ENCODE assay signal across 19 cellular contexts in the genomic region with DNA sequence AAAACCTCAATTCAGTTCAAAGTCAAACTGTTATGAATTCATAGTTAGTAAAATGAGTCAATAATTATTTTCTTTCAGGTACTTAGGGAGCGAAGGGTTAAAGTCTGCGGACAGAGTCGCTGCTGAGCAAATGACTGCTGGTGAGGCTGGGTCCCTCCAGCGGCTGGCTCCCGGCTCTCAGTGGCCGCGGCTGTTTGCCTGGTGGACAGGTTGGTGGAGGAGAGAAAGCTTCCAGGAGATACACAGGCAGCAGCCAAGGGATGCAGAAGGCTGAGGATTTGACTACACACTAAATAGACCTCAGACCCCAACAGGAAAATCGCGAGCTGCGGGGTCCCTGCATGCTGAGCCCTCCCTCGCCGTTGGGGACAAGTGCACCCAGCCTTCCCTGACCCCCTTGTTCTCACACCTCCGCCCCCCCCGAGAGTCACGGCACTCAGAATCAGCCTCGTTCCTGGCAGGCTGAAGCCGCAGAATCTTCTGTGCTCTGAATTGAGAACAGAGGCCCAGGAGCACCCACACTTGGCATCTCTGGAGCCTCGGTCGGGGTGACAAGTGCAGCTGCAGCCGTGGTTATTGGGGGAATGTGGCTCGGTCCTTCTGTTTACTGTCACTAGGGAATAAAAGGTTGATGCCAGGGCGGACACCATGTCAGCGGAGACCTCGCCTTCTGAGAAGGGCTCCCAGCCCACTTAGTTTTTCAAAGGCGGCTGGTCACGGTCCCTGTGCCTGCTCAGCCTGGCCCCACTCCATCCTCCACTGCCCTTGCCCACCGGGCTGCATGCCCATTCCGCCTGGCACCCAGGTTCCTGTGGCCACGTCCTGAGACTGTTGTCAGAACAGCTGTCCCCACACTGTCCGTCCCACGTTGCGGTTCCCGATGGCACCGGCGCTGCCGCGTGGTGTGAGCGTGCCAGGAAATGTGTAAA.
DNase-seq lines count a peak whose midpoint lies in the region; ATAC-seq and FAIRE-seq lines count a peak whose summit lies in the region.
"Had no signal": no experiment of that assay in that cellular context is flagged by ENCODE, and none has a peak within 500 bp of the region (broad histone marks: within the 10 kb centered on the region; RNA-seq: fewer than 3 reads in every experiment).

No MANE protein-coding gene starts in this region.

- no peaks in the 10 kb centered on the region for H3K9me3 Mint-ChIP-seq in activated CD4-positive, alpha-beta memory T cell treated with anti-CD3 and anti-CD28 coated beads for 36 hours
- no peaks in the 10 kb centered on the region for H3K9me3 Mint-ChIP-seq in activated CD4-positive, alpha-beta memory T cell treated with anti-CD3 and anti-CD28 coated beads, Interleukin-2, amount 10 ng/mL, durations not matched to agents 7 days and 5 days
- H3K9me3 Mint-ChIP-seq in effector memory CD8-positive, alpha-beta T cell, result no peaks in the 10 kb centered on the region

- peak; percentile 5 for DNase-seq in activated CD4-positive, alpha-beta memory T cell treated with anti-CD3 and anti-CD28 coated beads for 36 hours
- DNase-seq in activated CD4-positive, alpha-beta memory T cell treated with anti-CD3 and anti-CD28 coated beads, Interleukin-2, amount 10 ng/mL, durations not matched to agents 7 days and 5 days, result no peak
- DNase-seq in HuH-7.5 (ENCODE audit: low spot score) (peak; percentile 39), iPS-NIHi11 (ENCODE audit: low spot score) (peak; percentile 64), retina (peak; percentile 63), small intestine (no peak)
- DNase-seq in effector memory CD8-positive, alpha-beta T cell, result no peak
- DNase-seq: activated CD4-positive, alpha-beta T cell treated with anti-CD3 and anti-CD28 coated beads for 4 hours; activated T-cell treated with anti-CD3 and anti-CD28 coated beads for 4 hours; CD4-positive, alpha-beta memory T cell; EL; NCI-H1436; OCI-M1; uterus had no signal

- no peaks in the 10 kb centered on the region for H3K27me3 ChIP-seq in small intestine (ENCODE audit: control insufficient read depth in 2 of 2, insufficient read depth in 2 of 2, low read length in 2 of 2)
- H3K27me3 ChIP-seq: uterus had no signal

- ATAC-seq in GM18909 (IDR thresholded peaks at IDR 0.05; ENCODE audit: poor library complexity, unreplicated experiment), result no peak
- ATAC-seq in effector memory CD8-positive, alpha-beta T cell (replicated peaks), result no peak
- ATAC-seq: gastroesophageal sphincter had no signal

- FAIRE-seq in small intestine (lab: Jason Lieb, UNC), result no peak

- no peak overlapping the region for H3K4me3 ChIP-seq in small intestine (ENCODE audit: low read depth in 1 of 2, low read length in 2 of 2)
- H3K4me3 ChIP-seq: gastroesophageal sphincter, uterus had no signal

- H3K4me3 Mint-ChIP-seq in activated CD4-positive, alpha-beta memory T cell treated with anti-CD3 and anti-CD28 coated beads for 36 hours, result no peak overlapping the region
- H3K4me3 Mint-ChIP-seq in activated CD4-positive, alpha-beta memory T cell treated with anti-CD3 and anti-CD28 coated beads, Interleukin-2, amount 10 ng/mL, durations not matched to agents 7 days and 5 days, result no peak overlapping the region
- H3K4me3 Mint-ChIP-seq in effector memory CD8-positive, alpha-beta T cell, result no peak overlapping the region
- H3K4me3 Mint-ChIP-seq: activated naive CD8-positive, alpha-beta T cell; CD4-positive, alpha-beta memory T cell; nephron had no signal

- peaks cover 2% of the 10 kb centered on the region for H3K27me3 Mint-ChIP-seq in activated CD4-positive, alpha-beta memory T cell treated with anti-CD3 and anti-CD28 coated beads for 36 hours
- H3K27me3 Mint-ChIP-seq in activated CD4-positive, alpha-beta memory T cell treated with anti-CD3 and anti-CD28 coated beads, Interleukin-2, amount 10 ng/mL, durations not matched to agents 7 days and 5 days, result no peaks in the 10 kb centered on the region
- H3K27me3 Mint-ChIP-seq in effector memory CD8-positive, alpha-beta T cell, result no peaks in the 10 kb centered on the region
- H3K27me3 Mint-ChIP-seq: activated naive CD8-positive, alpha-beta T cell; brain; CD4-positive, alpha-beta memory T cell had no signal

- 54 to 66% (median 60%) methylated on average over 38 of the region's 38 CpGs for WGBS in small intestine, 3 donors

- intact Hi-C loops in activated CD4-positive, alpha-beta memory T cell treated with anti-CD3 and anti-CD28 coated beads for 36 hours (cut with micrococcal nuclease), result no loop called here

- no peak overlapping the region for H3K27ac Mint-ChIP-seq in activated CD4-positive, alpha-beta memory T cell treated with anti-CD3 and anti-CD28 coated beads for 36 hours
- no peak overlapping the region for H3K27ac Mint-ChIP-seq in activated CD4-positive, alpha-beta memory T cell treated with anti-CD3 and anti-CD28 coated beads, Interleukin-2, amount 10 ng/mL, durations not matched to agents 7 days and 5 days
- no peak overlapping the region for H3K27ac Mint-ChIP-seq in effector memory CD8-positive, alpha-beta T cell
- H3K27ac Mint-ChIP-seq: activated naive CD8-positive, alpha-beta T cell; CD4-positive, alpha-beta memory T cell; nephron had no signal

- POLR2A ChIA-PET in activated CD4-positive, alpha-beta memory T cell treated with anti-CD3 and anti-CD28 coated beads for 36 hours (lab: Charles Lee), result no interaction called here
- POLR2A ChIA-PET in activated CD4-positive, alpha-beta memory T cell treated with anti-CD3 and anti-CD28 coated beads, Interleukin-2, amount 10 ng/mL, durations not matched to agents 7 days and 5 days (lab: Charles Lee), result no interaction called here

- H3K36me3 ChIP-seq in small intestine (ENCODE audit: control insufficient read depth in 2 of 2, insufficient read depth in 2 of 2, low read length in 2 of 2), result no peaks in the 10 kb centered on the region
- H3K36me3 ChIP-seq: gastroesophageal sphincter, uterus had no signal

- no peak overlapping the region for H3K27ac ChIP-seq in small intestine (ENCODE audit: low read depth in 1 of 2, low read length in 1 of 2)
- H3K27ac ChIP-seq: gastroesophageal sphincter, uterus had no signal

- H3K4me1 Mint-ChIP-seq in activated CD4-positive, alpha-beta memory T cell treated with anti-CD3 and anti-CD28 coated beads for 36 hours (ENCODE audit: low read depth), result no peaks in the 10 kb centered on the region
- no peaks in the 10 kb centered on the region for H3K4me1 Mint-ChIP-seq in activated CD4-positive, alpha-beta memory T cell treated with anti-CD3 and anti-CD28 coated beads, Interleukin-2, amount 10 ng/mL, durations not matched to agents 7 days and 5 days
- H3K4me1 Mint-ChIP-seq in effector memory CD8-positive, alpha-beta T cell (ENCODE audit: low read depth in 2 of 2), result no peaks in the 10 kb centered on the region
- H3K4me1 Mint-ChIP-seq: CD4-positive, alpha-beta memory T cell had no signal

- CTCF ChIA-PET in activated CD4-positive, alpha-beta memory T cell treated with anti-CD3 and anti-CD28 coated beads for 36 hours (lab: Charles Lee), result no interaction called here
- CTCF ChIA-PET in activated CD4-positive, alpha-beta memory T cell treated with anti-CD3 and anti-CD28 coated beads, Interleukin-2, amount 10 ng/mL, durations not matched to agents 7 days and 5 days (lab: Charles Lee), result no interaction called here

- H3K9me3 ChIP-seq in small intestine (ENCODE audit: control insufficient read depth, low read depth), result no peaks in the 10 kb centered on the region
- H3K9me3 ChIP-seq: uterus had no signal

- no peaks in the 10 kb centered on the region for H3K4me1 ChIP-seq in small intestine (ENCODE audit: control insufficient read depth in 2 of 2, insufficient read depth in 1 of 2, low read depth in 1 of 2, low read length in 1 of 2)
- H3K4me1 ChIP-seq: gastroesophageal sphincter, uterus had no signal

- no peaks in the 10 kb centered on the region for H3K36me3 Mint-ChIP-seq in activated CD4-positive, alpha-beta memory T cell treated with anti-CD3 and anti-CD28 coated beads for 36 hours
- H3K36me3 Mint-ChIP-seq in activated CD4-positive, alpha-beta memory T cell treated with anti-CD3 and anti-CD28 coated beads, Interleukin-2, amount 10 ng/mL, durations not matched to agents 7 days and 5 days (ENCODE audit: low read depth), result no peaks in the 10 kb centered on the region
- H3K36me3 Mint-ChIP-seq in effector memory CD8-positive, alpha-beta T cell (ENCODE audit: insufficient read depth), result no peaks in the 10 kb centered on the region
- H3K36me3 Mint-ChIP-seq: activated naive CD8-positive, alpha-beta T cell; brain; CD4-positive, alpha-beta memory T cell had no signal

Comparison
In these comparisons a context has a peak if more than half of its experiments do, and no peak if none do; other contexts are left out.
1. DNase-seq: peak in activated CD4-positive, alpha-beta memory T cell treated with anti-CD3 and anti-CD28 coated beads for 36 hours (single experiment), HuH-7.5 (single experiment), iPS-NIHi11 (single experiment) and retina (single experiment); none in activated CD4-positive, alpha-beta memory T cell treated with anti-CD3 and anti-CD28 coated beads, Interleukin-2, amount 10 ng/mL, durations not matched to agents 7 days and 5 days (single experiment), small intestine (single experiment) and effector memory CD8-positive, alpha-beta T cell (0 of 3).